In genomic region chr1:26471201-26471497, GRCh38 we compare ENCODE assay signal across 8 cellular contexts. TPM values are rescaled to one million over a fixed set of nuclear protein-coding genes. Genes with fewer than 3 reads are reported as not detected.
A peak's percentile ranks its signal among the peaks of the same experiment; 100 is the strongest.
DNase-seq lines count a peak whose midpoint lies in the region; ATAC-seq and TF ChIP-seq lines count a peak whose summit lies in the region.

No MANE protein-coding gene starts in this region.

- H3K4me2 ChIP-seq in SK-N-SH, result peak overlapping the region; percentile 82

- H3K36me3 ChIP-seq in SK-N-SH (replicated peaks in 1 of 2; ENCODE audit: control insufficient read depth in 1 of 2, insufficient read depth in 2 of 2, low read length in 1 of 2), result peaks cover 41 to 57% of the 10 kb centered on the region in 2 experiments
- peaks cover 52% of the 10 kb centered on the region for H3K36me3 ChIP-seq in SK-N-MC (ENCODE audit: insufficient read depth, low read length)

- TF ChIP-seq EP300 in SK-N-SH (IDR thresholded peaks at IDR 0.05; ENCODE audit: borderline replicate concordance in 1 of 2, low read depth in 1 of 2, low read length in 1 of 2), result no peak

- no peaks in the 10 kb centered on the region for H3K9me3 Mint-ChIP-seq in stimulated activated memory B cell treated with anti-CD40 and anti-IgM and Interleukin-4, amounts not matched to agents 10 μg/mL and 1 μg/mL and 100 μg/mL, for 72 hours

- H3K36me3 Mint-ChIP-seq in stimulated activated memory B cell treated with anti-CD40 and anti-IgM and Interleukin-4, amounts not matched to agents 10 μg/mL and 1 μg/mL and 100 μg/mL, for 72 hours, result peaks cover 59% of the 10 kb centered on the region

- 23% methylated on average over 4 of the region's 5 CpGs for WGBS in SK-N-SH (ENCODE audit: low lambda C conversion rate)

- peak overlapping the region; percentile 88 for H3K4me3 Mint-ChIP-seq in stimulated activated memory B cell treated with anti-CD40 and anti-IgM and Interleukin-4, amounts not matched to agents 10 μg/mL and 1 μg/mL and 100 μg/mL, for 72 hours

- no peak for TF ChIP-seq CTCF in SK-N-SH (IDR thresholded peaks at IDR 0.05)

- no peaks in the 10 kb centered on the region for H3K27me3 Mint-ChIP-seq in stimulated activated memory B cell treated with anti-CD40 and anti-IgM and Interleukin-4, amounts not matched to agents 10 μg/mL and 1 μg/mL and 100 μg/mL, for 72 hours

- peaks cover 37% of the 10 kb centered on the region for H3F3A ChIP-seq in SK-N-SH (replicated peaks; ENCODE audit: insufficient read depth)

- H3K9me2 ChIP-seq in SK-N-SH, result no peaks in the 10 kb centered on the region

- H3K4me3 ChIP-seq in SK-N-SH (ENCODE audit: low read depth in 2 of 2, low read length in 1 of 2) (peak overlapping the region; percentile 94 to 95), SK-N-MC (peak overlapping the region; percentile 100)

- peaks cover 27% of the 10 kb centered on the region for H3K79me2 ChIP-seq in SK-N-SH (ENCODE audit: insufficient read depth)

- peaks cover 34% of the 10 kb centered on the region for H4K20me1 ChIP-seq in SK-N-SH (ENCODE audit: insufficient read depth)

- H2AFZ ChIP-seq in SK-N-SH (ENCODE audit: low read depth), result no peak overlapping the region

- no peaks in the 10 kb centered on the region for H3K9me3 ChIP-seq in SK-N-SH
- H3K9me3 ChIP-seq in SK-N-MC (ENCODE audit: low read depth, low read length), result no peaks in the 10 kb centered on the region

- H3K4me1 ChIP-seq in SK-N-SH (ENCODE audit: control insufficient read depth in 1 of 2, insufficient read depth in 2 of 2, low read depth in 1 of 2, low read length in 1 of 2), result peaks cover 6 to 26% of the 10 kb centered on the region in 2 experiments; a peak in 3 of 4 replicates

- CTCF ChIA-PET in SK-N-SH (lab: Yijun Ruan, JAX), result interaction anchor here (0.9 to 2.0 kb wide), 10 partner anchors 10 to 221 kb away, joined by 3 to 7 read pairs (median 4); no protein-coding TSS in a partner anchor

- H3K9ac ChIP-seq in SK-N-SH, result no peak overlapping the region
- peak overlapping the region; percentile 94 for H3K9ac ChIP-seq in SK-N-MC (ENCODE audit: insufficient read length)

- peaks cover 30% of the 10 kb centered on the region for H3K4me1 Mint-ChIP-seq in stimulated activated memory B cell treated with anti-CD40 and anti-IgM and Interleukin-4, amounts not matched to agents 10 μg/mL and 1 μg/mL and 100 μg/mL, for 72 hours

- no peak for TF ChIP-seq RAD21 in SK-N-SH (IDR thresholded peaks at IDR 0.05; ENCODE audit: low read length)

- ATAC-seq in SK-N-SH treated with all-trans-retinoic acid at 6 μM for 48 hours (no peak), GM21367 (IDR thresholded peaks at IDR 0.05; ENCODE audit: unreplicated experiment) (no peak)
- no peak for ATAC-seq in stimulated activated memory B cell treated with anti-CD40 and anti-IgM and Interleukin-4, amounts not matched to agents 10 μg/mL and 1 μg/mL and 100 μg/mL, for 72 hours

- DNase-seq in SK-N-SH (no peak), SK-N-MC (ENCODE audit: low read depth, low spot score) (no peak), germinal center (ENCODE audit: low spot score) (peak; percentile 13), DMS53 (lab: John Stamatoyannopoulos, UW) (no peak)
- DNase-seq in stimulated activated CD4-positive, alpha-beta T cell treated with anti-CD3 and anti-CD28 coated beads, Interleukin-4, amount 100 ng/mL, for 4 hours, result no peak

- H3K27me3 ChIP-seq in SK-N-SH (ENCODE audit: insufficient read depth), result no peaks in the 10 kb centered on the region

- peak overlapping the region; percentile 64 for H3K27ac Mint-ChIP-seq in stimulated activated memory B cell treated with anti-CD40 and anti-IgM and Interleukin-4, amounts not matched to agents 10 μg/mL and 1 μg/mL and 100 μg/mL, for 72 hours

- POLR2A ChIA-PET in SK-N-SH (lab: Yijun Ruan, JAX), result interaction anchor here (0.7 to 2.6 kb wide), 8 partner anchors 11 to 415 kb away, joined by 3 to 16 read pairs (median 4); partner anchors contain the start of genes DHDDS and SH3BGRL3

- H3K27ac ChIP-seq in SK-N-SH (ENCODE audit: low read depth in 2 of 2, low read length in 1 of 2) (peak overlapping the region in 1 of 2 experiments; percentile 98; a peak in 3 of 4 replicates), SK-N-MC (no peak overlapping the region)

TF ChIP-seq in SK-N-SH, 30 proteins besides CTCF, POLR2A, EP300 and RAD21 (continues in another document):
- no peak for TF ChIP-seq MAX (IDR thresholded peaks at IDR 0.05; ENCODE audit: low read depth)
- no peak for TF ChIP-seq NRF1 (IDR thresholded peaks at IDR 0.05; ENCODE audit: low read depth, low read length)
- TF ChIP-seq REST (IDR thresholded peaks at IDR 0.05; ENCODE audit: low read depth, low read length), result no peak
- TF ChIP-seq RFX5 (IDR thresholded peaks at IDR 0.05; ENCODE audit: low read length), result no peak
- TF ChIP-seq TCF12 (IDR thresholded peaks at IDR 0.05), result no peak
- no peak for TF ChIP-seq CHD2 (IDR thresholded peaks at IDR 0.05; ENCODE audit: low read length, partially characterized antibody)

TF ChIP-seq in SK-N-SH treated with all-trans-retinoic acid at 6 μM for 48 hours, 23 proteins besides CTCF, POLR2A, EP300 and RAD21 (continues in another document):
- no peak for TF ChIP-seq ARNTL (CRISPR knock-in tag; IDR thresholded peaks at IDR 0.05; ENCODE audit: borderline replicate concordance, low read depth)
- TF ChIP-seq TCF4 (CRISPR knock-in tag; IDR thresholded peaks at IDR 0.05; ENCODE audit: borderline replicate concordance), result no peak
- no peak for TF ChIP-seq ZFP30 (CRISPR knock-in tag; IDR thresholded peaks at IDR 0.05)
- TF ChIP-seq OSR1 (CRISPR knock-in tag; IDR thresholded peaks at IDR 0.05), result no peak
- no peak for TF ChIP-seq POU6F1 (CRISPR knock-in tag; IDR thresholded peaks at IDR 0.05; ENCODE audit: borderline replicate concordance, low read depth)
- TF ChIP-seq TSHZ2 (CRISPR knock-in tag; IDR thresholded peaks at IDR 0.05), result no peak
- no peak for TF ChIP-seq TOX (CRISPR knock-in tag; IDR thresholded peaks at IDR 0.05; ENCODE audit: borderline replicate concordance)
- TF ChIP-seq SNAI2 (CRISPR knock-in tag; IDR thresholded peaks at IDR 0.05), result no peak
- TF ChIP-seq ISL1 (CRISPR knock-in tag; IDR thresholded peaks at IDR 0.05), result no peak
- TF ChIP-seq ZNF70 (CRISPR knock-in tag; IDR thresholded peaks at IDR 0.05), result no peak
- no peak for TF ChIP-seq CSRNP3 (CRISPR knock-in tag; IDR thresholded peaks at IDR 0.05)
- no peak for TF ChIP-seq ESRRG (CRISPR knock-in tag; IDR thresholded peaks at IDR 0.05)
- TF ChIP-seq ZFP3 (CRISPR knock-in tag; IDR thresholded peaks at IDR 0.05), result no peak

RNA-seq across cellular contexts. Expression of gene HMGN2, which starts 1.1 kb away (rescaled TPM):
- 343 and 644 TPM in 2 replicates for polyA plus RNA-seq in SK-N-SH (2012; rRNA removed)
- 624 and 653 TPM in 2 replicates for polyA plus RNA-seq in SK-N-SH (2012; cell fraction: cytosol; rRNA removed)
- polyA plus RNA-seq in SK-N-SH (2012; cell fraction: nucleus; rRNA removed), result 304 and 357 TPM in 2 replicates

RNA-seq across cellular contexts. Expression of gene DHDDS, which starts 39.0 kb away (rescaled TPM):
- 25.0 and 36.6 TPM in 2 replicates for polyA plus RNA-seq in SK-N-SH (2012; rRNA removed)
- polyA plus RNA-seq in SK-N-SH (2012; cell fraction: cytosol; rRNA removed), result 22.4 and 24.1 TPM in 2 replicates
- polyA plus RNA-seq in SK-N-SH (2012; cell fraction: nucleus; rRNA removed), result 58.3 and 87.1 TPM in 2 replicates

RNA-seq across cellular contexts. Expression of gene RPS6KA1, which starts 58.4 kb away (rescaled TPM):
- 8.3 and 9.7 TPM in 2 replicates for polyA plus RNA-seq in SK-N-SH (2012; rRNA removed)
- polyA plus RNA-seq in SK-N-SH (2012; cell fraction: cytosol; rRNA removed), result 4.3 and 7.1 TPM in 2 replicates
- polyA plus RNA-seq in SK-N-SH (2012; cell fraction: nucleus; rRNA removed), result 9.0 and 11.6 TPM in 2 replicates
